ENCODE assay signal across 9 cellular contexts in the genomic region with DNA sequence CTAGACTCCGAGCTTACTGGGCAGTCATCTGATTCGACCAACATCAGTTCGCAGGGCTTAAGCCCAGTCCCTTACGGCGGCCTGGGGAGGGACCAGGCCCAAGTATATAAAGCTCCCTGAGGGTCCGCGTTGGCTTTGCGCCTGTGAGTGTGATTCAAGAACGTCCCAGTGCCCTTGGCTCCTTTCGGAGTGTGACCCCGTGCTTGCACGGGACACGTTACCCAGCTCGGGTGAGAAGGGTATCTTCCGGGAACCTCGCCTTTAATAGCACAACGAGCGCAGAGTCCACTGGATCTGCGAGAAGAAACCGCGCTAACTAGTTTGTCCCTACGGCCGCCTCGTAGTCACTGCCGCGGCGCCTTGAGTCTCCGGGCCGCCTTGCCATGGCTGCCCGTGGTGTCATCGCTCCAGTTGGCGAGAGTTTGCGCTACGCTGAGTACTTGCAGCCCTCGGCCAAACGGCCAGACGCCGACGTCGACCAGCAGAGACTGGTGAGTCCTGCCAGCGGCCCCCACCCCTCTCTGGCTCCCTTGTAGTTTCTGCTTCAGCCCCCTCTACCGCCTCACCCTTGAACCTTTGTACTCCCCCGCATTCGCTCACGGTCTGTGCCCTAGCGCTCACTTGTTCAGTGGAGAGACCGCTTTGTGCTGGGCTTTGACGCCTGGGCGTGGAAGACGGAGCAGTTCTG. TPM values are rescaled to one million over a fixed set of nuclear protein-coding genes. Genes with fewer than 3 reads are reported as not detected.
A peak's percentile ranks its signal among the peaks of the same experiment; 100 is the strongest.
DNase-seq lines count a peak whose midpoint lies in the region; ATAC-seq, FAIRE-seq and TF ChIP-seq lines count a peak whose summit lies in the region.
"Had no signal": no experiment of that assay in that cellular context is flagged by ENCODE, and none has a peak within 500 bp of the region (broad histone marks: within the 10 kb centered on the region; RNA-seq: fewer than 3 reads in every experiment).

TSS of gene DNAJC15 (plus strand) at position 343 of the 688 bp plus-strand sequence. CDS start at position 384, 41 bp downstream.

- intact Hi-C loops in breast epithelium (cut with DNase I; ENCODE audit: low total_unique reads) = no loop called here

- H3K4me1 ChIP-seq in breast epithelium (no peaks in the 10 kb centered on the region), small intestine (ENCODE audit: control insufficient read depth in 2 of 2, insufficient read depth in 1 of 2, low read depth in 1 of 2, low read length in 1 of 2) (peaks cover 0 to 7% of the 10 kb centered on the region in 2 donors)

- peak; percentile 75 for ATAC-seq in GM21529 (IDR thresholded peaks at IDR 0.05; ENCODE audit: unreplicated experiment)

- TF ChIP-seq CTCF in WERI-Rb-1 (IDR thresholded peaks at IDR 0.05; ENCODE audit: low read depth, low read length) (no peak), breast epithelium (IDR thresholded peaks at IDR 0.05) (no peak)

- H3K27ac ChIP-seq in WERI-Rb-1 (peak within 1 kb of the TSS; percentile 79), breast epithelium (peak within 1 kb of the TSS; percentile 87 to 89), small intestine (ENCODE audit: low read depth in 1 of 2, low read length in 1 of 2) (peak within 1 kb of the TSS; percentile 95 to 98)

- H3K9me3 ChIP-seq in WERI-Rb-1 (ENCODE audit: severe bottlenecking) (no peaks in the 10 kb centered on the region), breast epithelium (no peaks in the 10 kb centered on the region), small intestine (ENCODE audit: control insufficient read depth, low read depth) (no peaks in the 10 kb centered on the region)

- H3K4me3 ChIP-seq in WERI-Rb-1 (ENCODE audit: low read depth, low read length) (peak within 1 kb of the TSS; percentile 67), breast epithelium (peak within 1 kb of the TSS; percentile 61 to 80 (median 76)), small intestine (ENCODE audit: low read depth in 1 of 2, low read length in 2 of 2) (peak within 1 kb of the TSS; percentile 76 to 79)

- H3K27me3 ChIP-seq in WERI-Rb-1 (ENCODE audit: insufficient read depth, low read depth, severe bottlenecking) (no peaks in the 10 kb centered on the region), breast epithelium (no peaks in the 10 kb centered on the region), small intestine (ENCODE audit: control insufficient read depth in 2 of 2, insufficient read depth in 2 of 2, low read length in 2 of 2) (no peaks in the 10 kb centered on the region)

- no peaks in the 10 kb centered on the region for H3K36me3 ChIP-seq in WERI-Rb-1
- no peaks in the 10 kb centered on the region for H3K36me3 ChIP-seq in breast epithelium
- peaks cover 0 to 3% of the 10 kb centered on the region in 2 donors for H3K36me3 ChIP-seq in small intestine (ENCODE audit: control insufficient read depth in 2 of 2, insufficient read depth in 2 of 2, low read length in 2 of 2)

- no peak for FAIRE-seq in small intestine (lab: Jason Lieb, UNC)
- no peak for FAIRE-seq in RCC 7860 (lab: Jason Lieb, UNC)
- FAIRE-seq: islet of Langerhans had no signal

- DNase-seq in DMS114 treated with DMSO at 0.1 percent for 48 hours (lab: John Stamatoyannopoulos, UW; ENCODE audit: unreplicated experiment) (peak; percentile 42), KG1 (lab: John Stamatoyannopoulos, UW) (peak; percentile 94), WERI-Rb-1 (peak; percentile 68), breast epithelium (ENCODE audit: low spot score in 2 of 2) (peak; percentile 60 to 66), iPS-NIHi11 (ENCODE audit: low spot score) (peak; percentile 81), small intestine (peak; percentile 97), RCC 7860 (ENCODE audit: low spot score) (no peak)

- peak; percentile 11 for TF ChIP-seq POLR2A in breast epithelium (IDR thresholded peaks at IDR 0.05)

- 1 to 5% (median 3%) methylated on average over 47 to 50 of the region's 50 CpGs for WGBS in small intestine, 3 donors

RNA-seq across cellular contexts. Expression of gene DNAJC15, which starts in this region (rescaled TPM):
- total RNA-seq in breast epithelium = 10 to 100 TPM in 2 of 3 donors, 1 to 10 TPM in 1; 9.2 to 14.4 (median 12.9) TPM
- polyA plus RNA-seq in small intestine = 10 to 100 TPM; 25.7 to 37.2 (median 34.0) TPM
